9 cellular contexts compared by ENCODE assay signal in genomic region chr1:66335125-66335524, GRCh38.
DNase-seq lines count a peak whose midpoint lies in the region; ATAC-seq, FAIRE-seq and TF ChIP-seq lines count a peak whose summit lies in the region.
"Had no signal": no experiment of that assay in that cellular context is flagged by ENCODE, and none has a peak within 500 bp of the region (broad histone marks: within the 10 kb centered on the region; RNA-seq: fewer than 3 reads in every experiment).

No MANE protein-coding gene starts in this region.

- H3K9me3 Mint-ChIP-seq in stimulated activated memory B cell treated with anti-CD40 and anti-IgM and Interleukin-4, amounts not matched to agents 10 μg/mL and 1 μg/mL and 100 μg/mL, for 72 hours, result no peaks in the 10 kb centered on the region
- no peaks in the 10 kb centered on the region for H3K9me3 Mint-ChIP-seq in glutamatergic neuron (ENCODE audit: unreplicated experiment)

- H3K36me3 Mint-ChIP-seq in stimulated activated memory B cell treated with anti-CD40 and anti-IgM and Interleukin-4, amounts not matched to agents 10 μg/mL and 1 μg/mL and 100 μg/mL, for 72 hours, result peaks cover 38% of the 10 kb centered on the region
- H3K36me3 Mint-ChIP-seq in glutamatergic neuron (ENCODE audit: unreplicated experiment), result no peaks in the 10 kb centered on the region

- H3K4me3 ChIP-seq in esophagus squamous epithelium, result peak overlapping the region in 3 of 4 donors; percentile 26 to 61 (median 47)

- intact Hi-C loops in esophagus squamous epithelium (cut with DNase I), result no loop called here

- WGBS in esophagus squamous epithelium, 2 donors, result 28 to 49% methylated on average over 2 of the region's 2 CpGs

- peaks cover 12 to 65% (median 25%) of the 10 kb centered on the region in 3 donors for H3K4me1 ChIP-seq in esophagus squamous epithelium

- H3K4me1 Mint-ChIP-seq in stimulated activated memory B cell treated with anti-CD40 and anti-IgM and Interleukin-4, amounts not matched to agents 10 μg/mL and 1 μg/mL and 100 μg/mL, for 72 hours, result peaks cover 44% of the 10 kb centered on the region
- H3K4me1 Mint-ChIP-seq in glutamatergic neuron (ENCODE audit: low read depth, unreplicated experiment), result peaks cover 1% of the 10 kb centered on the region

- peak overlapping the region; percentile 98 for H3K27ac Mint-ChIP-seq in stimulated activated memory B cell treated with anti-CD40 and anti-IgM and Interleukin-4, amounts not matched to agents 10 μg/mL and 1 μg/mL and 100 μg/mL, for 72 hours
- H3K27ac Mint-ChIP-seq in glutamatergic neuron (ENCODE audit: unreplicated experiment), result no peak overlapping the region

- peak overlapping the region; percentile 98 for H3K4me3 Mint-ChIP-seq in stimulated activated memory B cell treated with anti-CD40 and anti-IgM and Interleukin-4, amounts not matched to agents 10 μg/mL and 1 μg/mL and 100 μg/mL, for 72 hours
- H3K4me3 Mint-ChIP-seq in glutamatergic neuron (ENCODE audit: unreplicated experiment), result no peak overlapping the region

- ATAC-seq in stimulated activated memory B cell treated with anti-CD40 and anti-IgM and Interleukin-4, amounts not matched to agents 10 μg/mL and 1 μg/mL and 100 μg/mL, for 72 hours, result no peak

- TF ChIP-seq POLR2A in GM12892 (IDR thresholded peaks at IDR 0.05; ENCODE audit: low read depth, low read length) (no peak), Raji (IDR thresholded peaks at IDR 0.05; ENCODE audit: insufficient read depth, low read depth, low read length) (peak; percentile 22; the same call in 1 of the 2 replicates), esophagus squamous epithelium (IDR thresholded peaks at IDR 0.05) (no peak)

- H3K9me3 ChIP-seq in esophagus squamous epithelium, result no peaks in the 10 kb centered on the region

- DNase-seq in GM12892 (ENCODE audit: insufficient read length) (no peak), esophagus squamous epithelium (lab: John Stamatoyannopoulos, UW) (no peak), glutamatergic neuron (no peak), NCI-H524 treated with DMSO at 0.1 percent for 48 hours (lab: John Stamatoyannopoulos, UW) (no peak), AG08395 (ENCODE audit: low spot score) (no peak)
- DNase-seq: head of caudate nucleus, NCI-H1092 had no signal

- H3K27me3 ChIP-seq in esophagus squamous epithelium, result no peaks in the 10 kb centered on the region

- TF ChIP-seq CTCF in esophagus squamous epithelium (IDR thresholded peaks at IDR 0.05) (no peak), glutamatergic neuron (IDR thresholded peaks at IDR 0.05; ENCODE audit: partially characterized antibody, unreplicated experiment) (no peak)

- H3K36me3 ChIP-seq in esophagus squamous epithelium, result no peaks in the 10 kb centered on the region

- FAIRE-seq in GM12892 (lab: Jason Lieb, UNC), result peak; percentile 79

- peak overlapping the region; percentile 20 to 87 (median 84) for H3K27ac ChIP-seq in esophagus squamous epithelium

- no peaks in the 10 kb centered on the region for H3K27me3 Mint-ChIP-seq in stimulated activated memory B cell treated with anti-CD40 and anti-IgM and Interleukin-4, amounts not matched to agents 10 μg/mL and 1 μg/mL and 100 μg/mL, for 72 hours
- H3K27me3 Mint-ChIP-seq in glutamatergic neuron (ENCODE audit: unreplicated experiment), result no peaks in the 10 kb centered on the region
